12 cellular contexts compared by ENCODE assay signal in genomic region chr5:136193396-136193935, GRCh38. TPM values are rescaled to one million over a fixed set of nuclear protein-coding genes. Genes with fewer than 3 reads are reported as not detected.
A peak's percentile ranks its signal among the peaks of the same experiment; 100 is the strongest.
DNase-seq lines count a peak whose midpoint lies in the region; ATAC-seq and TF ChIP-seq lines count a peak whose summit lies in the region.
"Had no signal": no experiment of that assay in that cellular context is flagged by ENCODE, and none has a peak within 500 bp of the region (broad histone marks: within the 10 kb centered on the region; RNA-seq: fewer than 3 reads in every experiment).

No MANE protein-coding gene starts in this region.

- DNase-seq in H7, result no peak
- no peak for DNase-seq in RWPE2 (ENCODE audit: low spot score)
- DNase-seq in retinal pigment epithelial cell (ENCODE audit: low read depth), result no peak
- no peak for DNase-seq in NOMO-1 (lab: John Stamatoyannopoulos, UW; ENCODE audit: unreplicated experiment in 2 of 2)
- DNase-seq in midbrain (lab: John Stamatoyannopoulos, UW), result no peak
- DNase-seq: DND-41; RPMI8226; stimulated activated CD4-positive, alpha-beta T cell treated with anti-CD3 and anti-CD28 coated beads, Interleukin-12 subunit alpha, Interleukin-12 subunit beta, amount 100 ng/mL, for 4 hours had no signal

- TF ChIP-seq CTCF in RWPE2 (IDR thresholded peaks at IDR 0.05; ENCODE audit: poor library complexity, severe bottlenecking), result no peak
- no peak for TF ChIP-seq CTCF in retinal pigment epithelial cell (conservative IDR thresholded peaks at IDR 0.05; ENCODE audit: low read depth, low read length)

- no peaks in the 10 kb centered on the region for H3K36me3 ChIP-seq in H7 (replicated peaks; ENCODE audit: control insufficient read depth, insufficient read depth, low read length)
- no peaks in the 10 kb centered on the region for H3K36me3 ChIP-seq in RWPE2 (ENCODE audit: low read depth)

- no peaks in the 10 kb centered on the region for H3K9me3 ChIP-seq in RWPE2 (ENCODE audit: severe bottlenecking)
- H3K9me3 ChIP-seq in iPS-18c (ENCODE audit: control insufficient read depth, insufficient read depth, low read length), result no peaks in the 10 kb centered on the region

- peak overlapping the region; percentile 8; the same call in 1 of the 2 replicates for H3K4me3 ChIP-seq in H7 (ENCODE audit: insufficient read depth, low read depth, low read length)
- H3K4me3 ChIP-seq in RWPE2 (ENCODE audit: severe bottlenecking), result no peak overlapping the region
- H3K4me3 ChIP-seq in iPS-18c (ENCODE audit: insufficient read depth, low read depth, low read length), result peak overlapping the region; percentile 61; the same call in 1 of the 2 replicates
- peak overlapping the region; percentile 20 for H3K4me3 ChIP-seq in retinal pigment epithelial cell (ENCODE audit: low read length)

- no peaks in the 10 kb centered on the region for H3K4me1 ChIP-seq in RWPE2 (ENCODE audit: insufficient read depth, poor library complexity, severe bottlenecking)

- H3K27ac ChIP-seq in RWPE2 (ENCODE audit: poor library complexity, severe bottlenecking), result no peak overlapping the region

- ATAC-seq in RWPE2 (ENCODE audit: low read depth), result peak; percentile 22
- no peak for ATAC-seq in HG03039 (IDR thresholded peaks at IDR 0.05; ENCODE audit: unreplicated experiment)
- ATAC-seq: activated naive CD4-positive, alpha-beta T cell treated with anti-CD3 and anti-CD28 coated beads, Interleukin-2, amount 50 U/mL, for 72 hours had no signal

- H3K27me3 ChIP-seq in H7 (ENCODE audit: control insufficient read depth, insufficient read depth, low read length) (peaks cover 69% of the 10 kb centered on the region), RWPE2 (ENCODE audit: insufficient read depth, poor library complexity, severe bottlenecking) (peaks cover 40% of the 10 kb centered on the region)

RNA-seq across cellular contexts. Expression of gene SMIM32, which starts 0.5 kb away (rescaled TPM):
- total RNA-seq in H7 (2014; rRNA removed; shearing (Covaris generic)), result 1.4 TPM in 2 replicates
- total RNA-seq: activated naive CD4-positive, alpha-beta T cell treated with anti-CD3 and anti-CD28 coated beads, Interleukin-2, amount 50 U/mL, for 72 hours; left lobe of liver had no signal
